ENCODE assay signal across 10 cellular contexts in the genomic region with DNA sequence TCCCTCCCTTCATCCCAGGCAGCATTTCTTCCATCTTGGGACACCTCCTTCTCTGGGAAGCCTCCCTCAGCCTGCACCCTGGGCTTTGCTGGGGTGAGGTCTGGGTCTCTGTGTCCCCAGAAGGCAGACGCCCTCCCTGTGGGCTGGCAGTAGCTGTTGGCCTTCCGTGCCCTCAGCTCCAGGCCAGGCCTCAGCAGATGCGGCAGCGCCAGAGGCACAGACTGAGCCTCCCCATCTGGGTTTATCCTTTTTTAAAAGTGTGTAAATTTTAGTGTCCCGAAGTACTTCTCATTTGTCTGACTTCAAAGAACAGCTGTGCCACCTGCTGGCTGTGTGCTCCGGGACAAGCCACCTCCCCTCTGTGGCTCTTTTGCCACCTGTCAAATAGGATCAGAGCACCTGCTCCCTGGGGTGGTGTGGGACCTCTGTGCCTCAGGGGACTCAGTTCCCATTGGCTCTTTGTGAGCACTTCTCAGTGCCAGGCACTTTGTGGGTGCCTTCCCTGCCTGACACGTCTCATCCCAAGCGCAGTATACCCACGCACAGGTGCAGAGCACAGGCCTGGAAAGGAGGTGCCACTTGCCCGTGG. TPM values are rescaled to one million over a fixed set of nuclear protein-coding genes. Genes with fewer than 3 reads are reported as not detected.
DNase-seq lines count a peak whose midpoint lies in the region; ATAC-seq, FAIRE-seq and TF ChIP-seq lines count a peak whose summit lies in the region.
"Had no signal": no experiment of that assay in that cellular context is flagged by ENCODE, and none has a peak within 500 bp of the region (broad histone marks: within the 10 kb centered on the region; RNA-seq: fewer than 3 reads in every experiment).

No MANE protein-coding gene starts in this region.

- SMC1A ChIA-PET in GM12878 (lab: Charles Lee; ENCODE audit: uncharacterized antibody, unreplicated experiment): interaction anchor here (0.7 to 4.6 kb wide), 26 partner anchors 10 to 412 kb away, joined by 3 to 76 read pairs (median 6); no protein-coding TSS in a partner anchor

- no peak overlapping the region for H3K4me2 ChIP-seq in GM12878 (ENCODE audit: control insufficient read depth, insufficient read depth)

- RAD21 ChIA-PET in GM12878 (lab: Charles Lee; ENCODE audit: unreplicated experiment): interaction anchor here (0.7 to 4.6 kb wide), 29 partner anchors 9 to 412 kb away, joined by 3 to 120 read pairs (median 6); a partner anchor contains a TSS

- H3K4me1 ChIP-seq in BE2C: no peaks in the 10 kb centered on the region; the same call in none of the 2 replicates
- H3K4me1 ChIP-seq in GM12878 (ENCODE audit: control insufficient read depth, insufficient read depth, low read length): peaks cover 42% of the 10 kb centered on the region
- H3K4me1 ChIP-seq in vagina: peaks cover 50% of the 10 kb centered on the region

- CTCF ChIA-PET in GM12878 (lab: Yijun Ruan, JAX): interaction anchor here (0.6 to 5.0 kb wide), 38 partner anchors 8 to 1110 kb away, joined by 3 to 202 read pairs (median 8); a partner anchor contains a TSS

- 0 out of 2 replicates have a peak, but pooled peaks have one; percentile 23 for TF ChIP-seq CTCF in BE2C (IDR thresholded peaks at IDR 0.05; ENCODE audit: low read depth, low read length)
- TF ChIP-seq CTCF in GM12874 (IDR thresholded peaks at IDR 0.05; ENCODE audit: insufficient read depth, low read depth, low read length): peak; percentile 42; the same call in 1 of the 2 replicates
- TF ChIP-seq CTCF in GM12878 (IDR thresholded peaks at IDR 0.05 in 2 of 3, conservative IDR thresholded peaks at IDR 0.05 in 1 of 3; ENCODE audit: control insufficient read depth in 2 of 3, extremely low read depth in 1 of 3, insufficient read depth in 1 of 3, low read depth in 3 of 3, low read length in 3 of 3): peak; percentile 42 to 46 (median 45); a peak in 5 of 6 replicates
- TF ChIP-seq CTCF in vagina (IDR thresholded peaks at IDR 0.05): no peak

- H3K4me3 ChIP-seq in BE2C (ENCODE audit: low read depth, low read length): no peak overlapping the region
- H3K4me3 ChIP-seq in GM12878: no peak overlapping the region
- H3K4me3 ChIP-seq in vagina: no peak overlapping the region

- H4K20me1 ChIP-seq in GM12878 (ENCODE audit: control insufficient read depth, insufficient read depth): no peaks in the 10 kb centered on the region

- ATAC-seq in GM12878: peak; percentile 48
- ATAC-seq in GM18858 (IDR thresholded peaks at IDR 0.05; ENCODE audit: unreplicated experiment): no peak
- ATAC-seq in GM18505 (IDR thresholded peaks at IDR 0.05; ENCODE audit: unreplicated experiment): no peak

- FAIRE-seq in GM12878 (lab: Jason Lieb, UNC): peak; percentile 47

- TF ChIP-seq RAD21 in GM12878 (IDR thresholded peaks at IDR 0.05; ENCODE audit: insufficient read depth, low read depth, low read length): 0 out of 2 replicates have a peak, but pooled peaks have one; percentile 12

- WGBS in GM12878 (ENCODE audit: insufficient coverage, insufficient replicate concordance, low lambda C conversion rate, missing lambda C conversion rate): 21% methylated on average over 10 of the region's 10 CpGs

- no peaks in the 10 kb centered on the region for H3K36me3 ChIP-seq in BE2C
- H3K36me3 ChIP-seq in GM12878 (ENCODE audit: control insufficient read depth in 2 of 2, insufficient read depth in 2 of 2, low read length in 1 of 2): no peaks in the 10 kb centered on the region
- no peaks in the 10 kb centered on the region for H3K36me3 ChIP-seq in vagina

- H3K9me3 ChIP-seq in BE2C: no peaks in the 10 kb centered on the region
- no peaks in the 10 kb centered on the region for H3K9me3 ChIP-seq in GM12878 (replicated peaks; ENCODE audit: control insufficient read depth, insufficient read depth, low read length)
- H3K9me3 ChIP-seq in vagina: no peaks in the 10 kb centered on the region

- no TSS peak for BruUV-seq in GM12878 (replicated peaks; lab: Mats Ljungman, UMichigan)

- H3K9ac ChIP-seq in GM12878 (ENCODE audit: control insufficient read depth, insufficient read depth, low read length): no peak overlapping the region

- no peak for TF ChIP-seq EP300 in GM12878 (IDR thresholded peaks at IDR 0.05; ENCODE audit: borderline replicate concordance in 1 of 2, control insufficient read depth in 1 of 2, low read depth in 2 of 2, low read length in 2 of 2)

- DNase-seq in BE2C (no peak), NCI-H2171 (lab: John Stamatoyannopoulos, UW) (peak; percentile 86), GM12878 (ENCODE audit: low read depth, low spot score) (no peak), hepatic stellate cell (ENCODE audit: low spot score) (no peak), vagina (ENCODE audit: extremely low spot score in 2 of 2) (no peak)

- intact Hi-C loops in GM12878 (cut with micrococcal nuclease; ENCODE audit: unreplicated experiment): loop anchor here (1.0 kb wide), 3 partner anchors 35 to 187 kb away; no protein-coding TSS in a partner anchor
- intact Hi-C loops in vagina (cut with DNase I): loop anchor here (5.0 kb wide), 1 partner anchor 187 kb away; no protein-coding TSS in a partner anchor

- POLR2A ChIA-PET in GM12878 (lab: Charles Lee): interaction anchor here (0.6 to 1.7 kb wide), 9 partner anchors 35 to 481 kb away, joined by 3 to 7 read pairs (median 4); no protein-coding TSS in a partner anchor

- H2AFZ ChIP-seq in GM12878 (ENCODE audit: control insufficient read depth, low read depth, low read length): no peak overlapping the region; the same call in 1 of the 2 replicates

- H3K79me2 ChIP-seq in GM12878 (ENCODE audit: control insufficient read depth, insufficient read depth, low read length): no peaks in the 10 kb centered on the region

- no peak overlapping the region for H3K27ac ChIP-seq in GM12878 (ENCODE audit: control insufficient read depth, insufficient read depth)
- no peak overlapping the region for H3K27ac ChIP-seq in vagina
- H3K27ac ChIP-seq: dorsolateral prefrontal cortex had no signal

- in situ Hi-C loops in GM12878 (cut with MboI): loop anchor here (5.0 kb wide), 1 partner anchor 77 kb away; no protein-coding TSS in a partner anchor

- H3K27me3 ChIP-seq in BE2C: peaks cover 29% of the 10 kb centered on the region
- H3K27me3 ChIP-seq in GM12878 (replicated peaks in 1 of 2; ENCODE audit: control insufficient read depth in 2 of 2, insufficient read depth in 2 of 2, low read length in 1 of 2): peaks cover 5 to 11% of the 10 kb centered on the region in 2 experiments; a peak in 2 of 4 replicates
- H3K27me3 ChIP-seq in vagina: peaks cover 25% of the 10 kb centered on the region

- TF ChIP-seq POLR2A in GM12878 (IDR thresholded peaks at IDR 0.05; ENCODE audit: low read depth, low read length) (no peak), GM18505 (IDR thresholded peaks at IDR 0.05; ENCODE audit: borderline replicate concordance, extremely low read depth, insufficient read depth, insufficient read length) (no peak), vagina (IDR thresholded peaks at IDR 0.05) (no peak)

RNA-seq across cellular contexts. Expression of a gene that starts 11.1 kb away (rescaled TPM):
- polyA plus RNA-seq in BE2C (2012; ENCODE audit: insufficient read depth, insufficient read length, low read depth): not detected
- not detected in 2 replicates for total RNA-seq in GM12878 (2013; cell fraction: nucleolus; rRNA removed)
- total RNA-seq in GM12878 (2014; rRNA removed): not detected in 2 replicates
- total RNA-seq in GM12878 (2014; rRNA removed; fragmentation: Illumina TruSeq; extraction: Trizol): not detected in 2 replicates
- total RNA-seq in GM12878 (2021): not detected in 2 replicates
- not detected for polyA plus RNA-seq in GM12878 (2011; ENCODE audit: low read depth)
- polyA plus RNA-seq in GM12878 (2011; rRNA removed): not detected in 2 replicates
- not detected in 2 replicates for polyA plus RNA-seq in GM12878 (2011; cell fraction: cytosol; rRNA removed)
- 0.15 TPM in 1 of 2 replicates, not detected in the other for polyA plus RNA-seq in GM12878 (2011; cell fraction: nucleus; rRNA removed)
- polyA plus RNA-seq in GM12878 (2012): not detected in 2 replicates
- not detected in 2 replicates for polyA plus RNA-seq in GM12878 (2014; fragmentation: Illumina TruSeq; extraction: Trizol)
- polyA plus RNA-seq in GM12878 (2014; fragmentation: Nextera tagmentation; extraction: Ambion mirVana): not detected
- polyA plus RNA-seq in GM12878 (2014; rRNA removed): not detected in 2 replicates
- polyA plus RNA-seq in GM12878 (2016; fragmentation: Nextera tagmentation; extraction: Ambion mirVana): not detected
- polyA minus RNA-seq in GM12878 (2011; rRNA and poly(A)+ RNA removed): not detected in 2 replicates
- not detected in 2 replicates for polyA minus RNA-seq in GM12878 (2011; cell fraction: cytosol; rRNA and poly(A)+ RNA removed)
- polyA minus RNA-seq in GM12878 (2011; cell fraction: nucleus; rRNA and poly(A)+ RNA removed): not detected in 2 replicates
- total RNA-seq in vagina: 8.6 TPM

RNA-seq across cellular contexts. Expression of a gene that starts 17.6 kb away (rescaled TPM):
- 29.7 TPM for polyA plus RNA-seq in BE2C (2012; ENCODE audit: insufficient read depth, insufficient read length, low read depth)
- total RNA-seq in GM12878 (2013; cell fraction: nucleolus; rRNA removed): 228 and 277 TPM in 2 replicates
- total RNA-seq in GM12878 (2014; rRNA removed): 75.4 and 81.6 TPM in 2 replicates
- total RNA-seq in GM12878 (2014; rRNA removed; fragmentation: Illumina TruSeq; extraction: Trizol): 51.0 and 58.3 TPM in 2 replicates
- total RNA-seq in GM12878 (2021): 107 and 116 TPM in 2 replicates
- polyA plus RNA-seq in GM12878 (2011; ENCODE audit: low read depth): 25.2 TPM
- polyA plus RNA-seq in GM12878 (2011; rRNA removed): 38.5 and 66.7 TPM in 2 replicates
- polyA plus RNA-seq in GM12878 (2011; cell fraction: cytosol; rRNA removed): 82.8 and 101 TPM in 2 replicates
- 340 and 362 TPM in 2 replicates for polyA plus RNA-seq in GM12878 (2011; cell fraction: nucleus; rRNA removed)
- polyA plus RNA-seq in GM12878 (2012): 41.1 and 61.7 TPM in 2 replicates
- 36.8 and 67.5 TPM in 2 replicates for polyA plus RNA-seq in GM12878 (2014; fragmentation: Illumina TruSeq; extraction: Trizol)
- 100 to 1,000 TPM in 1 of 2 experiments, 10 to 100 TPM in 1; 85.6 to 106 TPM for polyA plus RNA-seq in GM12878 (2014; fragmentation: Nextera tagmentation; extraction: Ambion mirVana)
- 137 and 150 TPM in 2 replicates for polyA plus RNA-seq in GM12878 (2014; rRNA removed)
- polyA plus RNA-seq in GM12878 (2016; fragmentation: Nextera tagmentation; extraction: Ambion mirVana): 1 to 10 TPM; 7.1 TPM
- polyA minus RNA-seq in GM12878 (2011; rRNA and poly(A)+ RNA removed): 29.0 and 63.6 TPM in 2 replicates
- polyA minus RNA-seq in GM12878 (2011; cell fraction: cytosol; rRNA and poly(A)+ RNA removed): 40.4 and 44.5 TPM in 2 replicates
- polyA minus RNA-seq in GM12878 (2011; cell fraction: nucleus; rRNA and poly(A)+ RNA removed): 25.3 and 36.6 TPM in 2 replicates
- 82.7 TPM for total RNA-seq in vagina

RNA-seq across cellular contexts. Expression of a gene that starts 21.7 kb away (rescaled TPM):
- polyA plus RNA-seq in BE2C (2012; ENCODE audit: insufficient read depth, insufficient read length, low read depth): not detected
- total RNA-seq in GM12878 (2013; cell fraction: nucleolus; rRNA removed): not detected in 2 replicates
- total RNA-seq in GM12878 (2014; rRNA removed) (not detected in 2 replicates), GM12878 (2014; rRNA removed; fragmentation: Illumina TruSeq; extraction: Trizol) (not detected in 2 replicates), GM12878 (2021) (not detected in 2 replicates), vagina (not detected)
- polyA plus RNA-seq in GM12878 (2011; ENCODE audit: low read depth): not detected
- polyA plus RNA-seq in GM12878 (2011; rRNA removed) (not detected in 2 replicates), GM12878 (2014; fragmentation: Illumina TruSeq; extraction: Trizol) (not detected in 2 replicates), GM12878 (2014; fragmentation: Nextera tagmentation; extraction: Ambion mirVana) (not detected), GM12878 (2014; rRNA removed) (not detected in 2 replicates), GM12878 (2016; fragmentation: Nextera tagmentation; extraction: Ambion mirVana) (not detected)
- not detected in 2 replicates for polyA plus RNA-seq in GM12878 (2011; cell fraction: cytosol; rRNA removed)
- polyA plus RNA-seq in GM12878 (2011; cell fraction: nucleus; rRNA removed): not detected in 2 replicates
- polyA plus RNA-seq in GM12878 (2012): not detected in 2 replicates
- polyA minus RNA-seq in GM12878 (2011; rRNA and poly(A)+ RNA removed): not detected in 2 replicates
- not detected in 2 replicates for polyA minus RNA-seq in GM12878 (2011; cell fraction: cytosol; rRNA and poly(A)+ RNA removed)
- not detected in 2 replicates for polyA minus RNA-seq in GM12878 (2011; cell fraction: nucleus; rRNA and poly(A)+ RNA removed)
- total RNA-seq: osteocyte had no signal

RNA-seq across cellular contexts. Expression of a gene that starts 48.3 kb away (rescaled TPM):
- 142 TPM for polyA plus RNA-seq in BE2C (2012; ENCODE audit: insufficient read depth, insufficient read length, low read depth)
- total RNA-seq in GM12878 (2013; cell fraction: nucleolus; rRNA removed): 103 and 127 TPM in 2 replicates
- total RNA-seq in GM12878 (2014; rRNA removed) (15.3 and 19.9 TPM in 2 replicates), GM12878 (2014; rRNA removed; fragmentation: Illumina TruSeq; extraction: Trizol) (10.0 and 10.7 TPM in 2 replicates), GM12878 (2021) (20.3 and 22.0 TPM in 2 replicates), vagina (105 TPM)
- 9.3 TPM for polyA plus RNA-seq in GM12878 (2011; ENCODE audit: low read depth)
- polyA plus RNA-seq in GM12878 (2011; rRNA removed) (17.4 and 22.1 TPM in 2 replicates), GM12878 (2014; fragmentation: Illumina TruSeq; extraction: Trizol) (8.4 and 15.9 TPM in 2 replicates), GM12878 (2014; fragmentation: Nextera tagmentation; extraction: Ambion mirVana) (under 1 TPM; 0.42 to 0.46 TPM), GM12878 (2014; rRNA removed) (18.3 and 23.6 TPM in 2 replicates), GM12878 (2016; fragmentation: Nextera tagmentation; extraction: Ambion mirVana) (1 to 10 TPM in 1 of 2 experiments, under 1 TPM in 1; 0.82 to 1.7 TPM)
- polyA plus RNA-seq in GM12878 (2011; cell fraction: cytosol; rRNA removed): 23.8 and 26.2 TPM in 2 replicates
- polyA plus RNA-seq in GM12878 (2011; cell fraction: nucleus; rRNA removed): 61.2 and 90.5 TPM in 2 replicates
- polyA plus RNA-seq in GM12878 (2012): 12.2 and 14.2 TPM in 2 replicates
- polyA minus RNA-seq in GM12878 (2011; rRNA and poly(A)+ RNA removed): 44.8 and 46.7 TPM in 2 replicates
- polyA minus RNA-seq in GM12878 (2011; cell fraction: cytosol; rRNA and poly(A)+ RNA removed): 14.2 and 15.8 TPM in 2 replicates
- polyA minus RNA-seq in GM12878 (2011; cell fraction: nucleus; rRNA and poly(A)+ RNA removed): 20.3 and 38.5 TPM in 2 replicates

Comparison
In these comparisons a context has a peak if more than half of its experiments do, and no peak if none do; other contexts are left out.
1. CTCF ChIP-seq: peak in BE2C (single experiment), GM12874 (single experiment) and GM12878 (3 of 3); none in vagina (0 of 3).